Comparison of ENCODE assay signal across 1 cellular context in genomic region chr5:127268342-127268741, GRCh38. TPM values are rescaled to one million over a fixed set of nuclear protein-coding genes. Genes with fewer than 3 reads are reported as not detected.
"Had no signal": no experiment of that assay in that cellular context is flagged by ENCODE, and none has a peak within 500 bp of the region (broad histone marks: within the 10 kb centered on the region; RNA-seq: fewer than 3 reads in every experiment).

No MANE protein-coding gene starts in this region.

RNA-seq across cellular contexts. Expression of gene MEGF10, which starts 22.3 kb away (rescaled TPM):
- polyA plus RNA-seq: mammary epithelial cell had no signal
